In the genomic region with DNA sequence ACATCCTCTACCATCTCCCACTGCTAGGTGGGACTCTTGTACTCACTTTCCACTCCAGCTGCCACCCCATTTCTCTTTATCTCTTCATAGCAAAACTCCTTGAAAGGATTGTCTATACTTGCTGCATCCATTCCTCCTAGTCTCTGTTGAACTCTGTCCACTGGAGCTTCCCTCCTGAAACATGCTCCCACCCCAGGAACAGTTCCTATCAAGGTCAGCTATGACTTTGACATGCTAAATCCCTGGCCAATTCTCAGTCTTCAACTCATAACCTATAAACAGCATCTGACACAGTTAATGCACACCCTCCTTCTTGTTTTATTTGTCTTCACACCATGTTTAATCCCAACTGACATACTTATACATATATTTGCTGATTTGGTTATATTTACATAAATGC, we compare ENCODE assay signal across 24 cellular contexts. TPM values are rescaled to one million over a fixed set of nuclear protein-coding genes. Genes with fewer than 3 reads are reported as not detected.
"Had no signal": no experiment of that assay in that cellular context is flagged by ENCODE, and none has a peak within 500 bp of the region (broad histone marks: within the 10 kb centered on the region; RNA-seq: fewer than 3 reads in every experiment).

No MANE protein-coding gene starts in this region.

- ATAC-seq: HepG2 had no signal

- H3K9me3 ChIP-seq: SK-N-SH had no signal

- H3K27ac ChIP-seq: KMS-11 had no signal

- DNase-seq: IMR-90, Kasumi-1, MV-4-11, NCI-H1048, NCI-H1105, NCI-H1417, NCI-H1436 treated with DMSO at 0.1 percent for 48 hours, NCI-H1694, NCI-H187 treated with DMSO at 0.1 percent for 48 hours, NCI-H2029 treated with DMSO at 0.1 percent for 48 hours, NCI-H2171 treated with DMSO at 0.1 percent for 48 hours, NCI-H345, NCI-H510A, NCI-H524 treated with DMSO at 0.1 percent for 48 hours, NCI-H69, NCI-H774, RPMI8226, SHP77, SK-N-SH had no signal

RNA-seq across cellular contexts. Expression of a gene that starts 47.8 kb away (rescaled TPM):
- total RNA-seq: HT1080, IMR-90, MCF 10A, SK-MEL-5 had no signal
- polyA plus RNA-seq: HepG2, IMR-90, SK-N-SH had no signal
